ENCODE assay signal across 1 cellular context in genomic region chr12:131103614-131104463, GRCh38.
TF ChIP-seq lines count a peak whose summit lies in the region.

No MANE protein-coding gene starts in this region.

TF ChIP-seq in WTC11, 78 proteins besides CTCF, POLR2A, EP300 and RAD21 (continued from another document):
- TF ChIP-seq E2F4 (CRISPR knock-in tag; IDR thresholded peaks at IDR 0.05; ENCODE audit: borderline replicate concordance, low read depth) (no peak), PRRX2 (CRISPR knock-in tag; IDR thresholded peaks at IDR 0.05) (no peak), FOXP4 (CRISPR knock-in tag; IDR thresholded peaks at IDR 0.05) (no peak)
TF ChIP-seq in WTC11: peak in this region for 0.
